20 cellular contexts compared by ENCODE assay signal in the genomic region with DNA sequence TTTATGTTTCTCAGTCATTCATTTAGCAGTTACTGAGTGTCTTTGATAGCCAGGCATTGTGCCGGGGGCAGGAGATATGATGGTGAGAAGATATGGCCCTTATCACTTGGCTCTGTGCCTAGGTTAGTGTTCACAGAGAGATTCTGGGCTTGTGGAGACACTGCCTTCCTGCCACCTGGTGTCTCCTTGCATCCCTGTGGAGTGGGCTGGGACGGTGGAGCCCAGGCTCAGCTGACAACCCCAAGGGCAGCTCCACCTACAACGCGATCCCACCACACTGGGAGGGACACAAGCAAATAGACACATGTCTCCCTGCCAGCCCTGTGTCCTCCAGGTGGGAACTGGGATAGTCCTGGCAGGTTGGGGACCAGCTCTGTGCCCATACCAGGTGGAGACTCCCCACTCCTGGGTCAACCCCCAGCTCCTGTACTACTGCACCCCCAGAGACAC. TPM values are rescaled to one million over a fixed set of nuclear protein-coding genes. Genes with fewer than 3 reads are reported as not detected.
A peak's percentile ranks its signal among the peaks of the same experiment; 100 is the strongest.
DNase-seq lines count a peak whose midpoint lies in the region; ATAC-seq and TF ChIP-seq lines count a peak whose summit lies in the region.
"Had no signal": no experiment of that assay in that cellular context is flagged by ENCODE, and none has a peak within 500 bp of the region (broad histone marks: within the 10 kb centered on the region; RNA-seq: fewer than 3 reads in every experiment).

No MANE protein-coding gene starts in this region.

- H3K79me2 ChIP-seq in GM23338 (replicated peaks; ENCODE audit: insufficient read depth) = no peaks in the 10 kb centered on the region
- H3K79me2 ChIP-seq: parathyroid adenoma had no signal

- H3K4me2 ChIP-seq in GM23338 = no peak overlapping the region

- no peaks in the 10 kb centered on the region for H3K4me1 ChIP-seq in GM23338 (ENCODE audit: insufficient read depth)

- no peaks in the 10 kb centered on the region for H3K27me3 ChIP-seq in GM23338 (ENCODE audit: insufficient read depth)
- H3K27me3 ChIP-seq: thyroid gland had no signal

- no peak for TF ChIP-seq CTCF in GM23338 (conservative IDR thresholded peaks at IDR 0.05; ENCODE audit: low read depth in 2 of 2)
- no peak for TF ChIP-seq CTCF in coronary artery (IDR thresholded peaks at IDR 0.05)
- TF ChIP-seq CTCF in nephron (IDR thresholded peaks at IDR 0.05; ENCODE audit: unreplicated experiment in 3 of 3) = no peak
- TF ChIP-seq CTCF in GM13976 (IDR thresholded peaks at IDR 0.05; ENCODE audit: borderline replicate concordance, control extremely low read depth, extremely low read depth, insufficient read depth, missing control alignments) = no peak

- H3K36me3 ChIP-seq in GM23338 (ENCODE audit: insufficient read depth) = no peaks in the 10 kb centered on the region
- H3K36me3 ChIP-seq: thyroid gland had no signal

- H3K9me2 ChIP-seq in GM23338 (ENCODE audit: insufficient read depth) = no peaks in the 10 kb centered on the region

- no peaks in the 10 kb centered on the region for H3F3A ChIP-seq in GM23338 (replicated peaks; ENCODE audit: low read depth)

- H3K4me1 Mint-ChIP-seq in GM23338 = peaks cover 29% of the 10 kb centered on the region
- peaks cover 60% of the 10 kb centered on the region for H3K4me1 Mint-ChIP-seq in nephron

- no peak overlapping the region for H3K4me3 ChIP-seq in GM23338
- H3K4me3 ChIP-seq in coronary artery = no peak overlapping the region
- H3K4me3 ChIP-seq: thyroid gland had no signal

- DNase-seq in GM23338 (ENCODE audit: low spot score) (no peak), NCI-H345 (lab: John Stamatoyannopoulos, UW) (peak; percentile 59), coronary artery (ENCODE audit: low spot score) (peak; percentile 60), activated gamma-delta T cell treated with Interleukin-2 at 50 U/mL for 16 hours (no peak), GM13976 (ENCODE audit: low spot score) (no peak), NCI-H1417 (lab: John Stamatoyannopoulos, UW) (no peak)
- DNase-seq: activated CD4-positive, alpha-beta T cell treated with anti-CD3 and anti-CD28 coated beads, Interleukin-2, amount 10 ng/mL, durations not matched to agents 7 days and 5 days; dermis blood vessel endothelial cell; foreskin melanocyte; hypothalamus; Karpas-422; NCI-H1930; NCI-H524; SHP77; thyroid gland had no signal

- H4K20me1 ChIP-seq in GM23338 (replicated peaks; ENCODE audit: insufficient read depth) = no peaks in the 10 kb centered on the region

- H3K27ac ChIP-seq in GM23338 (ENCODE audit: low read depth) = no peak overlapping the region
- no peak overlapping the region for H3K27ac ChIP-seq in coronary artery
- H3K27ac ChIP-seq: parathyroid adenoma, thyroid gland had no signal

- no peaks in the 10 kb centered on the region for H3K9me3 Mint-ChIP-seq in GM23338
- no peaks in the 10 kb centered on the region for H3K9me3 Mint-ChIP-seq in nephron
- H3K9me3 Mint-ChIP-seq: activated CD4-positive, alpha-beta T cell treated with anti-CD3 and anti-CD28 coated beads, Interleukin-2, amount 10 ng/mL, durations not matched to agents 7 days and 5 days; stimulated activated effector memory CD8-positive, alpha-beta T cell treated with anti-CD3 and anti-CD28 coated beads, Interleukin-12 subunit alpha, Interleukin-12 subunit beta, amount 100 ng/mL, for 72 hours had no signal

- H3K27ac Mint-ChIP-seq in GM23338 (no peak overlapping the region), nephron (peak overlapping the region; percentile 26 to 99 (median 72))
- H3K27ac Mint-ChIP-seq: activated CD4-positive, alpha-beta T cell treated with anti-CD3 and anti-CD28 coated beads, Interleukin-2, amount 10 ng/mL, durations not matched to agents 7 days and 5 days had no signal

- in situ Hi-C loops in GM13976 (cut with MboI; ENCODE audit: low sequenced_read_pairs, unreplicated experiment) = no loop called here

- H3K4me3 Mint-ChIP-seq in GM23338 = no peak overlapping the region
- H3K4me3 Mint-ChIP-seq in nephron = no peak overlapping the region
- H3K4me3 Mint-ChIP-seq: activated CD4-positive, alpha-beta T cell treated with anti-CD3 and anti-CD28 coated beads, Interleukin-2, amount 10 ng/mL, durations not matched to agents 7 days and 5 days; CD14-positive monocyte; stimulated activated effector memory CD8-positive, alpha-beta T cell treated with anti-CD3 and anti-CD28 coated beads, Interleukin-12 subunit alpha, Interleukin-12 subunit beta, amount 100 ng/mL, for 72 hours had no signal

- H3K27me3 Mint-ChIP-seq in GM23338 (ENCODE audit: insufficient read depth, low read depth, poor library complexity) (peaks cover 10% of the 10 kb centered on the region), nephron (ENCODE audit: low read depth) (no peaks in the 10 kb centered on the region)
- H3K27me3 Mint-ChIP-seq: activated CD4-positive, alpha-beta T cell treated with anti-CD3 and anti-CD28 coated beads, Interleukin-2, amount 10 ng/mL, durations not matched to agents 7 days and 5 days had no signal

- no peaks in the 10 kb centered on the region for H3K36me3 Mint-ChIP-seq in GM23338 (ENCODE audit: low read depth)
- H3K36me3 Mint-ChIP-seq in nephron (ENCODE audit: low read depth) = no peaks in the 10 kb centered on the region
- H3K36me3 Mint-ChIP-seq: CD14-positive monocyte; stimulated activated effector memory CD8-positive, alpha-beta T cell treated with anti-CD3 and anti-CD28 coated beads, Interleukin-12 subunit alpha, Interleukin-12 subunit beta, amount 100 ng/mL, for 72 hours had no signal

- H2AFZ ChIP-seq in GM23338 = 0 out of 2 replicates have a peak overlapping the region, but pooled peaks have one; percentile 23
- H2AFZ ChIP-seq: parathyroid adenoma had no signal

- no peak for ATAC-seq in GM23338
- no peak for ATAC-seq in GM19452 (IDR thresholded peaks at IDR 0.05; ENCODE audit: unreplicated experiment)
- ATAC-seq: stimulated activated effector memory CD8-positive, alpha-beta T cell treated with anti-CD3 and anti-CD28 coated beads, Interleukin-12 subunit alpha, Interleukin-12 subunit beta, amount 100 ng/mL, for 72 hours had no signal

TF ChIP-seq in GM23338, 12 proteins besides CTCF, POLR2A, EP300 and RAD21 (continues in another document):
- TF ChIP-seq CREB1 (CRISPR knock-in tag; IDR thresholded peaks at IDR 0.05; ENCODE audit: low read depth) (no peak), NANOG (IDR thresholded peaks at IDR 0.05; ENCODE audit: borderline replicate concordance) (no peak), STAT1 (IDR thresholded peaks at IDR 0.05; ENCODE audit: unreplicated experiment) (no peak), REST (IDR thresholded peaks at IDR 0.05; ENCODE audit: unreplicated experiment) (no peak), EZH2phosphoT487 (IDR thresholded peaks at IDR 0.05; ENCODE audit: unreplicated experiment) (no peak), ZNF114 (CRISPR knock-in tag; IDR thresholded peaks at IDR 0.05) (no peak), JUNB (IDR thresholded peaks at IDR 0.05; ENCODE audit: unreplicated experiment) (no peak), EZH2 (IDR thresholded peaks at IDR 0.05; ENCODE audit: low read depth, unreplicated experiment) (no peak), ZNF331 (CRISPR knock-in tag; IDR thresholded peaks at IDR 0.05; ENCODE audit: low read depth) (no peak), POLR2AphosphoS5 (IDR thresholded peaks at IDR 0.05; ENCODE audit: low read depth) (no peak)
- TF ChIP-seq, protein P1, sequence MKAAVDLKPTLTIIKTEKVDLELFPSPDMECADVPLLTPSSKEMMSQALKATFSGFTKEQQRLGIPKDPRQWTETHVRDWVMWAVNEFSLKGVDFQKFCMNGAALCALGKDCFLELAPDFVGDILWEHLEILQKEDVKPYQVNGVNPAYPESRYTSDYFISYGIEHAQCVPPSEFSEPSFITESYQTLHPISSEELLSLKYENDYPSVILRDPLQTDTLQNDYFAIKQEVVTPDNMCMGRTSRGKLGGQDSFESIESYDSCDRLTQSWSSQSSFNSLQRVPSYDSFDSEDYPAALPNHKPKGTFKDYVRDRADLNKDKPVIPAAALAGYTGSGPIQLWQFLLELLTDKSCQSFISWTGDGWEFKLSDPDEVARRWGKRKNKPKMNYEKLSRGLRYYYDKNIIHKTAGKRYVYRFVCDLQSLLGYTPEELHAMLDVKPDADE (IDR thresholded peaks at IDR 0.05) = no peak

RNA-seq across cellular contexts. Expression of gene VEGFA, which starts 30.3 kb away (rescaled TPM):
- 55.9 and 61.1 TPM in 2 replicates for total RNA-seq in GM23338 (2014; rRNA removed; shearing (Covaris generic))
- polyA plus RNA-seq in GM23338 (2016; fragmentation: Nextera tagmentation; extraction: Ambion mirVana) = 10.9 and 13.3 TPM in 2 replicates

RNA-seq across cellular contexts. Expression of gene MRPS18A, which starts 52.1 kb away (rescaled TPM):
- total RNA-seq in GM23338 (2014; rRNA removed; shearing (Covaris generic)) = 51.7 and 62.7 TPM in 2 replicates
- 58.6 and 58.9 TPM in 2 replicates for polyA plus RNA-seq in GM23338 (2016; fragmentation: Nextera tagmentation; extraction: Ambion mirVana)

Comparison
In these comparisons a context has a peak if more than half of its experiments do, and no peak if none do; other contexts are left out.
1. DNase-seq: peak in NCI-H345 (single experiment) and coronary artery (single experiment); none in GM23338 (single experiment), activated gamma-delta T cell treated with Interleukin-2 at 50 U/mL for 16 hours (single experiment), GM13976 (single experiment) and NCI-H1417 (0 of 3).